19 cellular contexts compared by ENCODE assay signal in the genomic region with DNA sequence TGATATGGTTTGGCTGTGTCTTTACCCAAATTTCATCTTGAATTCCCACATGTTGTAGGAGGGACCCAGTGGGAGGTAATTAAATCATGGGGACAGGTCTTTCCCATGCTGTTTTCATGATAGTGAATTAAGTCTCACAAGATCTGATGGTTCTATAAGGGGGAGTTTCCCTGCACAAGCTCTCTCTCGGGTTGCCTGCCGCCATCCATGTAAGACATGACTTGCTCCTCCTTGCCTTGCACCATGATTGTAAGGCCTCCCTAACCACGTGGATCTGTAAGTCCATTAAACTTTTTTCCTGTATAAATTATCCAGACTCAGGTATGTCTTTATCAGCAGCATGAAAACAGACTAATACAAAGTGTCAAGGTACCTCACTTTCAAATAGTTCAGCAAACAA. TPM values are rescaled to one million over a fixed set of nuclear protein-coding genes. Genes with fewer than 3 reads are reported as not detected.
"Had no signal": no experiment of that assay in that cellular context is flagged by ENCODE, and none has a peak within 500 bp of the region (broad histone marks: within the 10 kb centered on the region; RNA-seq: fewer than 3 reads in every experiment).

No MANE protein-coding gene starts in this region.

RNA-seq across cellular contexts. Expression of a gene that starts 35.0 kb away (rescaled TPM):
- total RNA-seq: activated naive CD4-positive, alpha-beta T cell treated with anti-CD3 and anti-CD28 coated beads for 36 hours; activated naive CD4-positive, alpha-beta T cell treated with anti-CD3 and anti-CD28 coated beads, Interleukin-2, amount 50 U/mL, for 72 hours; activated naive CD8-positive, alpha-beta T cell treated with anti-CD3 and anti-CD28 coated beads for 36 hours; activated naive CD8-positive, alpha-beta T cell treated with anti-CD3 and anti-CD28 coated beads, Interleukin-2, amount 10 ng/mL, durations not matched to agents 7 days and 5 days; activated T-cell treated with anti-CD3 and anti-CD28 coated beads, Interleukin-2, amount 50 U/mL, for 4 hours; activated T-cell treated with anti-CD3 and anti-CD28 coated beads, Interleukin-2, amount 50 U/mL, for 72 hours; activated T-helper 1 cell treated with anti-CD3 and anti-CD28 coated beads, Interleukin-12 subunit alpha, Interleukin-12 subunit beta, Interleukin-2, Interleukin-4 antibody, amounts not matched to agents 30 ng/mL and 10 ng/mL and 1 ng/mL, durations not matched to agents 14 hours and 24 hours and 36 hours; activated T-helper 17 cell treated with anti-CD3 and anti-CD28 coated beads, Interleukin-2, amount 50 U/mL, for 72 hours; activated T-helper 2 cell treated with anti-CD3 and anti-CD28 coated beads, Interferon-gamma antibody, Interleukin-2, Interleukin-4, amounts not matched to agents 10 μg/mL and 5 μg/mL and 100 μg/mL, durations not matched to agents 14 hours and 24 hours and 36 hours; adrenal gland; aorta; ascending aorta; astrocyte; body of pancreas; breast epithelium; bronchial epithelial cell; cerebellum; chondrocyte had no signal
- polyA plus RNA-seq: adipose tissue, aorta had no signal
